Comparison of ENCODE assay signal across 14 cellular contexts in genomic region chr17:15091825-15092224, GRCh38.
A peak's percentile ranks its signal among the peaks of the same experiment; 100 is the strongest.
DNase-seq lines count a peak whose midpoint lies in the region; ATAC-seq, FAIRE-seq and TF ChIP-seq lines count a peak whose summit lies in the region.
"Had no signal": no experiment of that assay in that cellular context is flagged by ENCODE, and none has a peak within 500 bp of the region (broad histone marks: within the 10 kb centered on the region; RNA-seq: fewer than 3 reads in every experiment).

No MANE protein-coding gene starts in this region.

- H3K27me3 ChIP-seq in DND-41 (ENCODE audit: insufficient read depth, low read length, poor library complexity) (no peaks in the 10 kb centered on the region), astrocyte (ENCODE audit: insufficient read depth, low read length) (no peaks in the 10 kb centered on the region), HepG2 (ENCODE audit: control insufficient read depth in 1 of 2, insufficient read depth in 2 of 2, low read length in 2 of 2) (no peaks in the 10 kb centered on the region; a peak in 1 of 5 replicates)
- H3K27me3 ChIP-seq: upper lobe of left lung had no signal

- no peak overlapping the region for H3K9ac ChIP-seq in DND-41 (ENCODE audit: low read depth, low read length)
- no peak overlapping the region for H3K9ac ChIP-seq in astrocyte (ENCODE audit: low read length)
- H3K9ac ChIP-seq in HepG2 (ENCODE audit: insufficient read depth, low read depth, low read length): no peak overlapping the region

- POLR2A ChIA-PET in HepG2 (lab: Yijun Ruan, JAX): no interaction called here

- peaks cover 3% of the 10 kb centered on the region for H3K4me1 Mint-ChIP-seq in astrocyte (ENCODE audit: low read depth, unreplicated experiment)
- H3K4me1 Mint-ChIP-seq: naive B cell had no signal

- in situ Hi-C loops in HepG2 (cut with HindIII; ENCODE audit: extremely low pct_ligation_motif_present, low pct_unique_long_range_greater_than_20kb): no loop called here

- no peak for FAIRE-seq in astrocyte (lab: Jason Lieb, UNC)
- peak; percentile 47 for FAIRE-seq in HepG2 (lab: Jason Lieb, UNC)
- FAIRE-seq: small intestine had no signal

- H2AFZ ChIP-seq in DND-41 (ENCODE audit: low read depth, low read length) (no peak overlapping the region), astrocyte (ENCODE audit: low read depth, low read length) (no peak overlapping the region), HepG2 (ENCODE audit: low read length) (no peak overlapping the region)

- BruUV-seq in HepG2 (replicated peaks; lab: Mats Ljungman, UMichigan): no TSS peak

- no peak for TF ChIP-seq RAD21 in HepG2 (CRISPR knock-in tag; IDR thresholded peaks at IDR 0.05)

- H3K36me3 ChIP-seq in DND-41 (ENCODE audit: insufficient read depth, low read length) (no peaks in the 10 kb centered on the region), astrocyte (ENCODE audit: insufficient read depth, low read length) (no peaks in the 10 kb centered on the region), HepG2 (replicated peaks in 1 of 2; ENCODE audit: control insufficient read depth in 1 of 2, insufficient read depth in 2 of 2, low read length in 2 of 2) (no peaks in the 10 kb centered on the region)
- H3K36me3 ChIP-seq: upper lobe of left lung had no signal

- no peak overlapping the region for H3K4me3 Mint-ChIP-seq in astrocyte (ENCODE audit: unreplicated experiment)
- H3K4me3 Mint-ChIP-seq: naive B cell had no signal

- TF ChIP-seq EP300 in HepG2 (IDR thresholded peaks at IDR 0.05; ENCODE audit: low read depth in 2 of 2, low read length in 2 of 2) (no peak), HepG2 (CRISPR knock-in tag; IDR thresholded peaks at IDR 0.05; ENCODE audit: borderline replicate concordance) (no peak)

- ATAC-seq in DND-41 (ENCODE audit: insufficient read depth, low read depth) (no peak), HepG2 (no peak), HG03097 (IDR thresholded peaks at IDR 0.05; ENCODE audit: low FRiP score, unreplicated experiment) (no peak), HG02970 (IDR thresholded peaks at IDR 0.05; ENCODE audit: low FRiP score, unreplicated experiment) (no peak), left colon (no peak)

- no peak for DNase-seq in DND-41
- no peak for DNase-seq in astrocyte (ENCODE audit: low read depth)
- DNase-seq in HepG2 (ENCODE audit: low spot score): no peak
- no peak for DNase-seq in left colon
- DNase-seq in stimulated activated naive CD4-positive, alpha-beta T cell (lab: John Stamatoyannopoulos, UW): no peak
- DNase-seq: activated CD8-positive, alpha-beta memory T cell treated with anti-CD3 and anti-CD28 coated beads, Interleukin-2, amount 50 U/mL, for 48 hours; amygdala; DMS153; naive B cell; small intestine had no signal

- H3K4me1 ChIP-seq in DND-41 (ENCODE audit: insufficient read depth, low read length) (no peaks in the 10 kb centered on the region), astrocyte (ENCODE audit: insufficient read depth, low read length) (no peaks in the 10 kb centered on the region), HepG2 (ENCODE audit: insufficient read depth, low read length) (no peaks in the 10 kb centered on the region)
- H3K4me1 ChIP-seq: upper lobe of left lung had no signal

- no peak for TF ChIP-seq POLR2A in HepG2 (IDR thresholded peaks at IDR 0.05; ENCODE audit: insufficient read depth in 1 of 2, low read depth in 2 of 2, low read length in 2 of 2)

- no peaks in the 10 kb centered on the region for H3K36me3 Mint-ChIP-seq in astrocyte (ENCODE audit: low read depth, unreplicated experiment)
- H3K36me3 Mint-ChIP-seq: naive B cell had no signal

- H3K27ac Mint-ChIP-seq in astrocyte (ENCODE audit: unreplicated experiment): no peak overlapping the region
- H3K27ac Mint-ChIP-seq: naive B cell had no signal

- H4K20me1 ChIP-seq in DND-41 (ENCODE audit: insufficient read depth, low read length) (no peaks in the 10 kb centered on the region), astrocyte (ENCODE audit: insufficient read depth, low read length) (no peaks in the 10 kb centered on the region), HepG2 (ENCODE audit: insufficient read depth, low read length) (no peaks in the 10 kb centered on the region)

- 0% methylated on average over 2 of the region's 2 CpGs for WGBS in HepG2 (ENCODE audit: low lambda C conversion rate)

- TF ChIP-seq CTCF in DND-41 (IDR thresholded peaks at IDR 0.05; ENCODE audit: borderline replicate concordance, extremely low read depth, low read length, poor library complexity, severe bottlenecking): peak; percentile 46
- TF ChIP-seq CTCF in LNCAP (IDR thresholded peaks at IDR 0.05): peak; percentile 34
- peak; percentile 3 for TF ChIP-seq CTCF in astrocyte (IDR thresholded peaks at IDR 0.05; ENCODE audit: insufficient read depth, low read depth, low read length)
- TF ChIP-seq CTCF in HepG2 (CRISPR knock-in tag; IDR thresholded peaks at IDR 0.05): 0 out of 2 replicates have a peak, but pooled peaks have one; percentile 29

- intact Hi-C loops in HepG2 (cut with micrococcal nuclease; ENCODE audit: unreplicated experiment) (no loop called here), left colon (cut with DNase I, micrococcal nuclease) (no loop called here)

- CTCF ChIA-PET in HepG2 (lab: Yijun Ruan, JAX; ENCODE audit: low intra/inter-chr PET ratio, low total read pairs): no interaction called here

- H3K9me3 Mint-ChIP-seq in astrocyte (ENCODE audit: unreplicated experiment): no peaks in the 10 kb centered on the region

- no peaks in the 10 kb centered on the region for H3K79me2 ChIP-seq in DND-41 (ENCODE audit: insufficient read depth, low read length)
- H3K79me2 ChIP-seq in astrocyte (ENCODE audit: insufficient read depth, low read length): no peaks in the 10 kb centered on the region
- no peaks in the 10 kb centered on the region for H3K79me2 ChIP-seq in HepG2 (ENCODE audit: insufficient read depth, low read length)

- H3K4me3 ChIP-seq in DND-41 (ENCODE audit: low read depth in 1 of 2, low read length in 2 of 2): no peak overlapping the region
- H3K4me3 ChIP-seq in astrocyte (ENCODE audit: insufficient read depth, low read depth, low read length): no peak overlapping the region
- no peak overlapping the region for H3K4me3 ChIP-seq in HepG2 (replicated peaks in 1 of 3; ENCODE audit: insufficient read depth in 1 of 3, low read depth in 2 of 3, low read length in 3 of 3)
- H3K4me3 ChIP-seq: upper lobe of left lung had no signal

- H3K4me2 ChIP-seq in DND-41 (ENCODE audit: insufficient read depth, low read length) (no peak overlapping the region), astrocyte (ENCODE audit: low read length) (no peak overlapping the region), HepG2 (ENCODE audit: low read depth, low read length) (no peak overlapping the region)

- H3K9me3 ChIP-seq in DND-41 (ENCODE audit: insufficient read depth, low read length, severe bottlenecking) (no peaks in the 10 kb centered on the region), astrocyte (ENCODE audit: insufficient read depth, low read depth, low read length) (no peaks in the 10 kb centered on the region), HepG2 (ENCODE audit: low read length) (no peaks in the 10 kb centered on the region)
- H3K9me3 ChIP-seq: upper lobe of left lung had no signal

- no peaks in the 10 kb centered on the region for H3K27me3 Mint-ChIP-seq in astrocyte (ENCODE audit: low read depth, unreplicated experiment)

- H3K27ac ChIP-seq in DND-41 (ENCODE audit: low read length) (no peak overlapping the region), astrocyte (ENCODE audit: low read depth, low read length) (no peak overlapping the region), HepG2 (ENCODE audit: extremely low read length, insufficient read depth, low read length) (no peak overlapping the region)
- H3K27ac ChIP-seq: upper lobe of left lung had no signal

TF ChIP-seq in HepG2, 621 proteins besides CTCF, POLR2A, EP300 and RAD21:
- TF ChIP-seq ZMYM3 (CRISPR knock-in tag; IDR thresholded peaks at IDR 0.05) (no peak), EEA1 (CRISPR knock-in tag; IDR thresholded peaks at IDR 0.05; ENCODE audit: borderline replicate concordance) (no peak), ZNF446 (CRISPR knock-in tag; IDR thresholded peaks at IDR 0.05) (no peak), CEBPG (CRISPR knock-in tag; IDR thresholded peaks at IDR 0.05) (peak; percentile 82), ZNF710 (CRISPR knock-in tag; IDR thresholded peaks at IDR 0.05; ENCODE audit: borderline replicate concordance) (no peak), STAG1 (CRISPR knock-in tag; IDR thresholded peaks at IDR 0.05) (peak; percentile 27; the same call in 1 of the 2 replicates), ZFP36L2 (CRISPR knock-in tag; IDR thresholded peaks at IDR 0.05) (no peak), SNAPC5 (CRISPR knock-in tag; IDR thresholded peaks at IDR 0.05; ENCODE audit: borderline replicate concordance) (no peak), ZNF44 (CRISPR knock-in tag; IDR thresholded peaks at IDR 0.05) (no peak), MTA1 (CRISPR knock-in tag; IDR thresholded peaks at IDR 0.05; ENCODE audit: borderline replicate concordance) (no peak), DMAP1 (CRISPR knock-in tag; IDR thresholded peaks at IDR 0.05) (no peak), TEAD2 (CRISPR knock-in tag; IDR thresholded peaks at IDR 0.05) (no peak), CEBPB (IDR thresholded peaks at IDR 0.05; ENCODE audit: borderline replicate concordance, low read depth, low read length) (peak; percentile 83)
